In genomic region chr10:98293550-98294269, GRCh38 we compare ENCODE assay signal across 17 cellular contexts. TPM values are rescaled to one million over a fixed set of nuclear protein-coding genes. Genes with fewer than 3 reads are reported as not detected.
DNase-seq lines count a peak whose midpoint lies in the region; ATAC-seq and TF ChIP-seq lines count a peak whose summit lies in the region.
"Had no signal": no experiment of that assay in that cellular context is flagged by ENCODE, and none has a peak within 500 bp of the region (broad histone marks: within the 10 kb centered on the region; RNA-seq: fewer than 3 reads in every experiment).

No MANE protein-coding gene starts in this region.

- intact Hi-C loops in MCF 10A (cut with micrococcal nuclease) = no loop called here

- no peaks in the 10 kb centered on the region for H3K27me3 ChIP-seq in KMS-11 (ENCODE audit: insufficient read depth, low read depth)
- H3K27me3 ChIP-seq: ovary had no signal

- no peak for ATAC-seq in GM18520 (IDR thresholded peaks at IDR 0.05; ENCODE audit: unreplicated experiment)
- ATAC-seq: activated CD8-positive, alpha-beta memory T cell treated with anti-CD3 and anti-CD28 coated beads, Interleukin-2, amount 10 ng/mL, durations not matched to agents 7 days and 5 days had no signal

- peaks cover 20% of the 10 kb centered on the region for H3K4me1 Mint-ChIP-seq in MCF 10A (ENCODE audit: insufficient read depth, unreplicated experiment)
- H3K4me1 Mint-ChIP-seq: activated CD8-positive, alpha-beta memory T cell treated with anti-CD3 and anti-CD28 coated beads, Interleukin-2, amount 10 ng/mL, durations not matched to agents 7 days and 5 days had no signal

- H4K20me1 ChIP-seq in KMS-11 (ENCODE audit: insufficient read depth) = no peaks in the 10 kb centered on the region

- no TSS peak for BruUV-seq in MCF 10A (replicated peaks; lab: Mats Ljungman, UMichigan)

- H3K4me1 ChIP-seq in KMS-11 (ENCODE audit: low read depth, poor library complexity, severe bottlenecking) = peaks cover 27% of the 10 kb centered on the region

- 0 out of 2 replicates have a peak overlapping the region, but pooled peaks have one; percentile 10 for H3K4me2 ChIP-seq in KMS-11

- no peaks in the 10 kb centered on the region for H3K79me2 ChIP-seq in KMS-11 (ENCODE audit: insufficient read depth, low read depth)

- no peak overlapping the region for H3K27ac ChIP-seq in KMS-11
- H3K27ac ChIP-seq: ovary, VCaP had no signal

- no peak overlapping the region for H3K4me3 ChIP-seq in KMS-11 (IDR thresholded peaks at IDR 0.05; ENCODE audit: insufficient read depth, low read depth, low read length)
- H3K4me3 ChIP-seq: ovary had no signal

- no peaks in the 10 kb centered on the region for H3K36me3 Mint-ChIP-seq in MCF 10A (ENCODE audit: insufficient read depth, unreplicated experiment)
- H3K36me3 Mint-ChIP-seq: activated CD8-positive, alpha-beta memory T cell treated with anti-CD3 and anti-CD28 coated beads, Interleukin-2, amount 10 ng/mL, durations not matched to agents 7 days and 5 days; mesothelial cell of epicardium had no signal

- H3K9ac ChIP-seq in KMS-11 = no peak overlapping the region

- H2AFZ ChIP-seq in KMS-11 (ENCODE audit: low read depth) = no peak overlapping the region

- CTCF ChIA-PET in MCF 10A (lab: Yijun Ruan, JAX) = interaction anchor here (0.7 to 2.8 kb wide), 7 partner anchors 9 to 428 kb away, joined by 3 to 18 read pairs (median 4); no protein-coding TSS in a partner anchor

- POLR2A ChIA-PET in MCF 10A (lab: Yijun Ruan, JAX) = no interaction called here

- peaks cover 11% of the 10 kb centered on the region for H3K27me3 Mint-ChIP-seq in MCF 10A (ENCODE audit: insufficient read depth, unreplicated experiment)

- H3K27ac Mint-ChIP-seq in MCF 10A (ENCODE audit: low read depth, unreplicated experiment) = peak overlapping the region; percentile 51
- H3K27ac Mint-ChIP-seq: activated CD8-positive, alpha-beta memory T cell treated with anti-CD3 and anti-CD28 coated beads, Interleukin-2, amount 10 ng/mL, durations not matched to agents 7 days and 5 days; activated naive CD4-positive, alpha-beta T cell treated with anti-CD3 and anti-CD28 coated beads for 36 hours; mesothelial cell of epicardium had no signal

- TF ChIP-seq CTCF in KMS-11 (conservative IDR thresholded peaks at IDR 0.05; ENCODE audit: low read depth, low read length) (no peak), MCF 10A (IDR thresholded peaks at IDR 0.05; ENCODE audit: unreplicated experiment) (no peak)

- peak; percentile 66 for DNase-seq in AG20443 (ENCODE audit: low spot score)
- DNase-seq in MCF 10A (ENCODE audit: unreplicated experiment) = no peak
- DNase-seq in medulla oblongata (ENCODE audit: extremely low spot score) = peak; percentile 14
- no peak for DNase-seq in NCI-H2196 treated with DMSO at 0.1 percent for 48 hours (lab: John Stamatoyannopoulos, UW; ENCODE audit: unreplicated experiment)
- no peak for DNase-seq in GF-D8 (lab: John Stamatoyannopoulos, UW)
- no peak for DNase-seq in stimulated activated CD4-positive, alpha-beta T cell treated with anti-CD3 and anti-CD28 coated beads, Interleukin-4, amount 100 ng/mL, for 1 hour
- DNase-seq: activated CD8-positive, alpha-beta memory T cell treated with anti-CD3 and anti-CD28 coated beads, Interleukin-2, amount 10 ng/mL, durations not matched to agents 7 days and 5 days; activated naive CD4-positive, alpha-beta T cell treated with anti-CD3 and anti-CD28 coated beads for 36 hours; central memory CD4-positive, alpha-beta T cell; NCI-H526; ovary; stimulated activated CD8-positive, alpha-beta memory T cell treated with anti-CD3 and anti-CD28 coated beads, Interleukin-4, amount 100 ng/mL, for 48 hours had no signal

- H3K9me3 Mint-ChIP-seq in MCF 10A (ENCODE audit: unreplicated experiment) = no peaks in the 10 kb centered on the region
- H3K9me3 Mint-ChIP-seq: activated naive CD4-positive, alpha-beta T cell treated with anti-CD3 and anti-CD28 coated beads for 36 hours; mesothelial cell of epicardium had no signal

- H3K4me3 Mint-ChIP-seq in MCF 10A (ENCODE audit: unreplicated experiment) = no peak overlapping the region
- H3K4me3 Mint-ChIP-seq: activated CD8-positive, alpha-beta memory T cell treated with anti-CD3 and anti-CD28 coated beads, Interleukin-2, amount 10 ng/mL, durations not matched to agents 7 days and 5 days; activated naive CD4-positive, alpha-beta T cell treated with anti-CD3 and anti-CD28 coated beads for 36 hours; mesothelial cell of epicardium had no signal

- H3K36me3 ChIP-seq in KMS-11 (ENCODE audit: insufficient read depth) = no peaks in the 10 kb centered on the region
- H3K36me3 ChIP-seq: ovary had no signal

RNA-seq across cellular contexts. Expression of gene LOXL4, which starts 25.7 kb away (rescaled TPM):
- total RNA-seq in MCF 10A (2022) = not detected in 2 replicates
- total RNA-seq: activated CD8-positive, alpha-beta memory T cell treated with anti-CD3 and anti-CD28 coated beads, Interleukin-2, amount 10 ng/mL, durations not matched to agents 7 days and 5 days; activated naive CD4-positive, alpha-beta T cell treated with anti-CD3 and anti-CD28 coated beads for 36 hours; SK-MEL-5 had no signal

Comparison
In these comparisons a context has a peak if more than half of its experiments do, and no peak if none do; other contexts are left out.
1. DNase-seq: peak in AG20443 (single experiment) and medulla oblongata (single experiment); none in MCF 10A (single experiment), NCI-H2196 treated with DMSO at 0.1 percent for 48 hours (single experiment), GF-D8 (single experiment) and stimulated activated CD4-positive, alpha-beta T cell treated with anti-CD3 and anti-CD28 coated beads, Interleukin-4, amount 100 ng/mL, for 1 hour (single experiment).